In genomic region chr17:42997984-42998938, GRCh38 we compare ENCODE assay signal across 8 cellular contexts. TPM values are rescaled to one million over a fixed set of nuclear protein-coding genes. Genes with fewer than 3 reads are reported as not detected.
DNase-seq lines count a peak whose midpoint lies in the region; ATAC-seq and TF ChIP-seq lines count a peak whose summit lies in the region.

RPL27 (plus strand) TSS chr17:42998419; CDS start chr17:42998751, 332 bp downstream.

- H3K4me3 ChIP-seq in ACC112 (ENCODE audit: low read depth, low read length) (peak within 1 kb of the TSS; percentile 98), mammary epithelial cell (replicated peaks in 1 of 3; ENCODE audit: insufficient read depth in 1 of 3, low read depth in 2 of 3, low read length in 3 of 3) (peak within 1 kb of the TSS; percentile 55 to 95 (median 60)), smooth muscle cell (peak within 1 kb of the TSS; percentile 86)

- peak within 1 kb of the TSS; percentile 92 for H3K4me2 ChIP-seq in mammary epithelial cell (ENCODE audit: insufficient read depth, low read depth, low read length)
- peak within 1 kb of the TSS; percentile 99 for H3K4me2 ChIP-seq in smooth muscle cell

- no peaks in the 10 kb centered on the region for H3K9me3 ChIP-seq in mammary epithelial cell (replicated peaks; ENCODE audit: insufficient read depth, low read length)
- H3K9me3 ChIP-seq in smooth muscle cell (replicated peaks; ENCODE audit: low read depth) = no peaks in the 10 kb centered on the region

- dilution Hi-C loops in mammary epithelial cell (cut with HindIII; ENCODE audit: low sequenced_read_pairs) = loop anchor here (5.0 kb wide), 1 partner anchor 44 kb away; no protein-coding TSS in a partner anchor

- H3F3A ChIP-seq in smooth muscle cell (ENCODE audit: low read depth) = peaks cover 31% of the 10 kb centered on the region

- ATAC-seq in GM18867 (IDR thresholded peaks at IDR 0.05; ENCODE audit: unreplicated experiment) (peak; percentile 93), HG03108 (IDR thresholded peaks at IDR 0.05; ENCODE audit: unreplicated experiment) (peak; percentile 92)

- H3K27me3 ChIP-seq in ACC112 (ENCODE audit: insufficient read depth, low read length) = no peaks in the 10 kb centered on the region
- H3K27me3 ChIP-seq in mammary epithelial cell (ENCODE audit: insufficient read depth, low read length) = no peaks in the 10 kb centered on the region
- H3K27me3 ChIP-seq in smooth muscle cell (ENCODE audit: low read depth) = no peaks in the 10 kb centered on the region

- peaks cover 31% of the 10 kb centered on the region for H3K79me2 ChIP-seq in ACC112 (ENCODE audit: control insufficient read depth, insufficient read depth, low read length, unreplicated experiment)
- H3K79me2 ChIP-seq in mammary epithelial cell (ENCODE audit: insufficient read depth, low read length) = peaks cover 39% of the 10 kb centered on the region
- peaks cover 32% of the 10 kb centered on the region for H3K79me2 ChIP-seq in smooth muscle cell (ENCODE audit: low read depth)

- DNase-seq in NCI-H2196 (lab: John Stamatoyannopoulos, UW; ENCODE audit: unreplicated experiment) = peak; percentile 90
- peak; percentile 100 for DNase-seq in mammary epithelial cell
- peak; percentile 92 for DNase-seq in iPS-NIHi11 (ENCODE audit: low spot score)
- DNase-seq in smooth muscle cell (lab: John Stamatoyannopoulos, UW; ENCODE audit: unreplicated experiment) = peak; percentile 75

- H2AFZ ChIP-seq in ACC112 (ENCODE audit: low read length, unreplicated experiment) (peak within 1 kb of the TSS; percentile 60), mammary epithelial cell (ENCODE audit: low read depth, low read length) (peak within 1 kb of the TSS; percentile 64), smooth muscle cell (ENCODE audit: low read depth) (peak within 1 kb of the TSS; percentile 74)

- H4K20me1 ChIP-seq in mammary epithelial cell (ENCODE audit: insufficient read depth, low read length) = no peaks in the 10 kb centered on the region
- H4K20me1 ChIP-seq in smooth muscle cell (ENCODE audit: low read depth) = peaks cover 40% of the 10 kb centered on the region

- 2% methylated on average over 38 of the region's 49 CpGs for WGBS in mammary epithelial cell (ENCODE audit: low coverage, missing lambda C conversion rate)
- WGBS in smooth muscle cell (ENCODE audit: low lambda C conversion rate) = 1% methylated on average over 49 of the region's 49 CpGs

- TF ChIP-seq CTCF in VCaP (conservative IDR thresholded peaks at IDR 0.05) (peak; percentile 90), mammary epithelial cell (conservative IDR thresholded peaks at IDR 0.05 in 1 of 2, IDR thresholded peaks at IDR 0.05 in 1 of 2; ENCODE audit: extremely low read depth in 1 of 2, insufficient read depth in 1 of 2, low read depth in 1 of 2, low read length in 2 of 2) (peak; percentile 81 to 82), smooth muscle cell (IDR thresholded peaks at IDR 0.05; ENCODE audit: borderline replicate concordance, insufficient read depth, poor library complexity, severe bottlenecking) (peak; percentile 67)

- H3K27ac ChIP-seq in ACC112 (ENCODE audit: low read depth, low read length) = peak within 1 kb of the TSS; percentile 85
- H3K27ac ChIP-seq in VCaP = peak within 1 kb of the TSS; percentile 88
- H3K27ac ChIP-seq in mammary epithelial cell (ENCODE audit: insufficient read depth, low read depth, low read length) = peak within 1 kb of the TSS; percentile 85
- H3K27ac ChIP-seq in smooth muscle cell (ENCODE audit: low read depth) = peak within 1 kb of the TSS; percentile 96

- intact Hi-C loops in mammary epithelial cell (cut with micrococcal nuclease) = loop anchor here (1.0 to 2.0 kb wide), 6 partner anchors 8 to 155 kb away; partner anchors contain the start of genes AARSD1, BRCA1, PTGES3L and RUNDC1

- H3K9ac ChIP-seq in mammary epithelial cell (ENCODE audit: insufficient read depth, low read length) = peak within 1 kb of the TSS; percentile 96
- H3K9ac ChIP-seq in smooth muscle cell (ENCODE audit: low read depth) = peak within 1 kb of the TSS; percentile 97

- in situ Hi-C loops in mammary epithelial cell (cut with MboI; ENCODE audit: low sequenced_read_pairs in 2 of 2) = no loop called here

- BruUV-seq in mammary epithelial cell (replicated peaks; lab: Mats Ljungman, UMichigan) = TSS peak; percentile 77

- H3K4me1 ChIP-seq in ACC112 (ENCODE audit: control insufficient read depth, insufficient read depth, low read length, unreplicated experiment) (peaks cover 35% of the 10 kb centered on the region), mammary epithelial cell (ENCODE audit: insufficient read depth, low read length) (peaks cover 20% of the 10 kb centered on the region), smooth muscle cell (ENCODE audit: low read depth) (peaks cover 11% of the 10 kb centered on the region)

- H3K36me3 ChIP-seq in ACC112 (ENCODE audit: insufficient read depth, low read length) = peaks cover 21% of the 10 kb centered on the region
- H3K36me3 ChIP-seq in mammary epithelial cell (ENCODE audit: insufficient read depth, low read length) = peaks cover 20% of the 10 kb centered on the region
- no peaks in the 10 kb centered on the region for H3K36me3 ChIP-seq in smooth muscle cell (ENCODE audit: low read depth)

- CTCF ChIA-PET in mammary epithelial cell (lab: Charles Lee; ENCODE audit: low non-redundant PET) = interaction anchor here (0.6 to 0.8 kb wide), 6 partner anchors 26 to 375 kb away, joined by 3 to 8 read pairs (median 4); partner anchors contain the start of genes BECN1 and TMEM106A

RNA-seq across cellular contexts. Expression of gene RPL27, which starts in this region (rescaled TPM):
- 1,000 to 10,000 TPM in 1 of 2 donors, 100 to 1,000 TPM in 1; 634 to 1,021 TPM for total RNA-seq in mammary epithelial cell
- 3,340 TPM for polyA plus RNA-seq in mammary epithelial cell
- polyA minus RNA-seq in mammary epithelial cell = 1,201 TPM
- 1,947 and 2,084 TPM in 2 replicates for total RNA-seq in smooth muscle cell
- polyA plus RNA-seq in smooth muscle cell = 963 and 994 TPM in 2 replicates

Comparison
In these comparisons a context has a peak if more than half of its experiments do, and no peak if none do; other contexts are left out.
1. Peak in every context shown above with its lines: DNase-seq, ATAC-seq, H3K4me3 ChIP-seq and H3K27ac ChIP-seq.